Comparison of ENCODE assay signal across 20 cellular contexts in genomic region chr13:50670272-50670671, GRCh38.
DNase-seq lines count a peak whose midpoint lies in the region; ATAC-seq and TF ChIP-seq lines count a peak whose summit lies in the region.
"Had no signal": no experiment of that assay in that cellular context is flagged by ENCODE, and none has a peak within 500 bp of the region (broad histone marks: within the 10 kb centered on the region; RNA-seq: fewer than 3 reads in every experiment).

No MANE protein-coding gene starts in this region.

- H3K23ac ChIP-seq in trophoblast cell (ENCODE audit: low read length) = no peak overlapping the region

- peaks cover 3% of the 10 kb centered on the region for H3K79me1 ChIP-seq in trophoblast cell (ENCODE audit: low read length)

- H2BK120ac ChIP-seq in trophoblast cell (ENCODE audit: insufficient read depth, low read length, poor library complexity) = no peak overlapping the region

- peak overlapping the region; percentile 7 for H2AK5ac ChIP-seq in trophoblast cell (ENCODE audit: low read length)

- no peak overlapping the region for H4K91ac ChIP-seq in trophoblast cell (ENCODE audit: low read depth, low read length)

- H3K36me3 ChIP-seq in left ventricle myocardium inferior (no peaks in the 10 kb centered on the region), trophoblast cell (ENCODE audit: control insufficient read depth in 1 of 2, insufficient read depth in 2 of 2, low read length in 2 of 2) (no peaks in the 10 kb centered on the region)
- H3K36me3 ChIP-seq: BE2C, HAP-1 had no signal

- WGBS in trophoblast cell (ENCODE audit: extremely low coverage, insufficient coverage, insufficient read length) = no CpG with 5 or more reads among the region's 8 CpGs

- ATAC-seq in left ventricle myocardium superior = no peak
- ATAC-seq: A549 had no signal

- H3K9me3 ChIP-seq in left ventricle myocardium inferior (replicated peaks) (peaks cover 6% of the 10 kb centered on the region), trophoblast cell (ENCODE audit: insufficient read depth, low read depth, low read length) (no peaks in the 10 kb centered on the region)
- H3K9me3 ChIP-seq: A549, BE2C, HAP-1 had no signal

- no peaks in the 10 kb centered on the region for H3K79me2 ChIP-seq in trophoblast cell (ENCODE audit: control insufficient read depth, insufficient read depth, low read length, poor library complexity)

- H3K18ac ChIP-seq in trophoblast cell (ENCODE audit: low read length) = peak overlapping the region; percentile 11

- H4K8ac ChIP-seq in trophoblast cell (ENCODE audit: low read depth, low read length) = no peak overlapping the region

- no peak overlapping the region for H2AFZ ChIP-seq in trophoblast cell (ENCODE audit: insufficient read depth, low read length, poor library complexity)

- no peak overlapping the region for H3K9ac ChIP-seq in trophoblast cell (ENCODE audit: low read length)
- H3K9ac ChIP-seq: BLaER1 treated with 17β-estradiol and CSF1 and Interleukin-3, amounts not matched to agents 10 nM and 100 nM had no signal

- DNase-seq in NCI-H146 (lab: John Stamatoyannopoulos, UW) (peak; percentile 48), NCI-H146 treated with DMSO at 0.1 percent for 48 hours (lab: John Stamatoyannopoulos, UW; ENCODE audit: unreplicated experiment) (no peak), left ventricle myocardium inferior (no peak), left ventricle myocardium superior (no peak), trophoblast cell (no peak), A172 (ENCODE audit: low spot score) (no peak)
- DNase-seq: ACHN; AML-193; BE2C; Calu3; CD4-positive, alpha-beta T cell; COR-L47; DMS53; DMS79 treated with DMSO at 0.1 percent for 48 hours; GF-D8; GOT3 had no signal

- H3K27me3 ChIP-seq in left ventricle myocardium inferior (ENCODE audit: low read depth) (no peaks in the 10 kb centered on the region), trophoblast cell (ENCODE audit: insufficient read depth, low read length) (no peaks in the 10 kb centered on the region)
- H3K27me3 ChIP-seq: BE2C; BLaER1 treated with 17β-estradiol and CSF1 and Interleukin-3, amounts not matched to agents 10 nM and 100 nM had no signal

- H3K27ac ChIP-seq in left ventricle myocardium inferior (replicated peaks) (peak overlapping the region; percentile 55), trophoblast cell (ENCODE audit: low read depth, low read length) (no peak overlapping the region)
- H3K27ac ChIP-seq: 22Rv1; A549; BLaER1 treated with 17β-estradiol and CSF1 and Interleukin-3, amounts not matched to agents 10 nM and 100 nM had no signal

- H3K4ac ChIP-seq in trophoblast cell (ENCODE audit: low read depth, low read length) = no peak overlapping the region

- H2BK12ac ChIP-seq in trophoblast cell (ENCODE audit: low read length) = peak overlapping the region; percentile 15

- H3K4me3 ChIP-seq in left ventricle myocardium inferior = no peak overlapping the region
- H3K4me3 ChIP-seq in trophoblast cell (ENCODE audit: low read depth, low read length) = no peak overlapping the region
- H3K4me3 ChIP-seq: A549; BLaER1 treated with 17β-estradiol and CSF1 and Interleukin-3, amounts not matched to agents 10 nM and 100 nM; HAP-1 had no signal

- no peak overlapping the region for H3K14ac ChIP-seq in trophoblast cell (ENCODE audit: low read length)

- TF ChIP-seq CTCF in left ventricle myocardium inferior (IDR thresholded peaks at IDR 0.05; ENCODE audit: borderline replicate concordance) = no peak

- H3K4me1 ChIP-seq in left ventricle myocardium inferior (peaks cover 16% of the 10 kb centered on the region), trophoblast cell (ENCODE audit: control insufficient read depth in 1 of 2, insufficient read depth in 2 of 2, low read length in 2 of 2) (peaks cover 0 to 5% of the 10 kb centered on the region in 2 experiments)
- H3K4me1 ChIP-seq: A549; BE2C; BLaER1 treated with 17β-estradiol and CSF1 and Interleukin-3, amounts not matched to agents 10 nM and 100 nM; HAP-1 had no signal

- H4K12ac ChIP-seq in trophoblast cell (ENCODE audit: low read depth, low read length) = no peak overlapping the region

- H2BK5ac ChIP-seq in trophoblast cell (ENCODE audit: low read depth, low read length, poor library complexity) = no peak overlapping the region

- intact Hi-C loops in left ventricle myocardium inferior (cut with micrococcal nuclease) (no loop called here), left ventricle myocardium superior (cut with micrococcal nuclease) (no loop called here)

- no peak overlapping the region for H3K4me2 ChIP-seq in trophoblast cell (ENCODE audit: low read length)
- H3K4me2 ChIP-seq: A549; BLaER1 treated with 17β-estradiol and CSF1 and Interleukin-3, amounts not matched to agents 10 nM and 100 nM had no signal
